1 cellular context compared by ENCODE assay signal in the genomic region with DNA sequence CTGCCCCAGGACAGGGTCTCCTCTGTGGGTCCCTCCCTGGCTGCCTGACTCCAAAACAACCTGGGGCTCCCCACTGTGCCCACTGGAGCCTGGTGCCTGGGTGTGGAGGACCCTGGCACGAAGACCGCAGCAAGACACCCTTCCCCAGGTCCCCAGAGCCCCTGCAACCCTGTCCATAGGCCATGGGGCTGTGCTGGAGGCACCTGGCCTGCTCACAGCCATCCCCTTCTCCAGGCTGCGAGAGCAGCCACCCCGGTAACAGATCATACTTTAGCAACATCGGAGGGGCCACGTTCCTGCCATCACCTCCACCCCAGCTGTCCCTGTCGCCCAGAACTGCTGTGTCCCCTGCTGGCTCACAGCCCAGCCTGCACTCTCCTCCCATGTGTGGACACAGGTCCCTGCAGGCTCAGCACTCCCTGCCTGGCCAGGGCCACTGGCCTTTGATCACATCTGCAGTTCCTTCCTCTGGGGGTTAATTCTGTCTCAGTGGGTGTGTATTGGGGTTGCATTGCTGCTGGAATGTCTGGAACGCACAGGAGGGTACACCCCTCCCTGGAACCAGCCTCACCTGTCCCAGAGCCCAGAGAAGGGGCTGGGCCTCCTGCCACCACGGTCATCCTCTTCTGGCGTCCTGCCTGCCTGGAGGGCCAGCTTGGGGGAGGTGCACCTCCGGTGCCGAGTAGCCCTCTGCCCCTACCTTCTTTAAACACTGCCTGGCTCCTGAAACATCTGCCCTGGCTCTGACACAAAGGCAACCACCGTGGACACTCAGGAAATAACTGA.
A peak's percentile ranks its signal among the peaks of the same experiment; 100 is the strongest.
TF ChIP-seq lines count a peak whose summit lies in the region.

No MANE protein-coding gene starts in this region.

TF ChIP-seq in HepG2, 621 proteins besides CTCF, POLR2A, EP300 and RAD21 (continued from another document):
- no peak for TF ChIP-seq HES4 (CRISPR knock-in tag; IDR thresholded peaks at IDR 0.05; ENCODE audit: borderline replicate concordance)
- TF ChIP-seq, protein P1, sequence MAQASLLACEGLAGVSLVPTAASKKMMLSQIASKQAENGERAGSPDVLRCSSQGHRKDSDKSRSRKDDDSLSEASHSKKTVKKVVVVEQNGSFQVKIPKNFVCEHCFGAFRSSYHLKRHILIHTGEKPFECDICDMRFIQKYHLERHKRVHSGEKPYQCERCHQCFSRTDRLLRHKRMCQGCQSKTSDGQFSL (CRISPR knock-in tag; IDR thresholded peaks at IDR 0.05), result no peak
- TF ChIP-seq, protein P2, sequence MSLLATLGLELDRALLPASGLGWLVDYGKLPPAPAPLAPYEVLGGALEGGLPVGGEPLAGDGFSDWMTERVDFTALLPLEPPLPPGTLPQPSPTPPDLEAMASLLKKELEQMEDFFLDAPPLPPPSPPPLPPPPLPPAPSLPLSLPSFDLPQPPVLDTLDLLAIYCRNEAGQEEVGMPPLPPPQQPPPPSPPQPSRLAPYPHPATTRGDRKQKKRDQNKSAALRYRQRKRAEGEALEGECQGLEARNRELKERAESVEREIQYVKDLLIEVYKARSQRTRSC (CRISPR knock-in tag; IDR thresholded peaks at IDR 0.05; ENCODE audit: low read depth), result no peak
- TF ChIP-seq NONO (IDR thresholded peaks at IDR 0.05), result no peak
- TF ChIP-seq NONO (CRISPR knock-in tag; conservative IDR thresholded peaks at IDR 0.05), result peak; percentile 68
TF ChIP-seq in HepG2: peak in this region for 153.
